1 cellular context compared by ENCODE assay signal in the genomic region with DNA sequence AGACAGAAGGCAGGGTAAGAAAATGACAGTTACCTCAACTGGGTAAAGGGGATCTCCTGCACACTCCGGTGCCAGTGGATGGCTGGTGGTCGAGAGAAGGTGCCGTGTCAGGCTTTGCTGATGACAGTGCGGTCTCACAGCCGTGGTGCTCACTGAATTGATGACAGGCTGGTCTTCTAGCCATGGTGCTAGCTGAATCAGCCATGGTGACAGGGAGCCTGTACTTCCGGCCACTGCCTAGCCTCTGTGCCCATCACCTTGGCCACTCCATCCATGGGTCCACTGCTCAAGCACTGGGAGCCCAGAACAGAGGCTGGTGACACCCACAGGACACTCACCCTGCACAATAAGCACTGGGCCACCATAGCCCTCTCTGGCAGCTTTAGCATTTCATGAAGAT.
TF ChIP-seq lines count a peak whose summit lies in the region.

No MANE protein-coding gene starts in this region.

TF ChIP-seq in IMR-90, 13 proteins besides CTCF, POLR2A, EP300 and RAD21:
- TF ChIP-seq MAFK (IDR thresholded peaks at IDR 0.05; ENCODE audit: low read depth, low read length) = no peak
- no peak for TF ChIP-seq RFX5 (IDR thresholded peaks at IDR 0.05; ENCODE audit: low read depth, low read length)
- TF ChIP-seq MXI1 (IDR thresholded peaks at IDR 0.05; ENCODE audit: borderline replicate concordance, low read depth, low read length) = no peak
- TF ChIP-seq NFE2L2 (IDR thresholded peaks at IDR 0.05; ENCODE audit: low read depth, low read length) = no peak
- TF ChIP-seq, protein P1, sequence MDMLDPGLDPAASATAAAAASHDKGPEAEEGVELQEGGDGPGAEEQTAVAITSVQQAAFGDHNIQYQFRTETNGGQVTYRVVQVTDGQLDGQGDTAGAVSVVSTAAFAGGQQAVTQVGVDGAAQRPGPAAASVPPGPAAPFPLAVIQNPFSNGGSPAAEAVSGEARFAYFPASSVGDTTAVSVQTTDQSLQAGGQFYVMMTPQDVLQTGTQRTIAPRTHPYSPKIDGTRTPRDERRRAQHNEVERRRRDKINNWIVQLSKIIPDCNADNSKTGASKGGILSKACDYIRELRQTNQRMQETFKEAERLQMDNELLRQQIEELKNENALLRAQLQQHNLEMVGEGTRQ (IDR thresholded peaks at IDR 0.05; ENCODE audit: low read depth, low read length) = no peak
- TF ChIP-seq FOS (IDR thresholded peaks at IDR 0.05; ENCODE audit: low read depth, low read length) = no peak
- no peak for TF ChIP-seq CHD1 (IDR thresholded peaks at IDR 0.05; ENCODE audit: low read depth, low read length)
- TF ChIP-seq MAZ (IDR thresholded peaks at IDR 0.05; ENCODE audit: borderline replicate concordance, low read depth, low read length) = no peak
- no peak for TF ChIP-seq SMC3 (IDR thresholded peaks at IDR 0.05; ENCODE audit: low read depth, low read length)
- TF ChIP-seq, protein P2, sequence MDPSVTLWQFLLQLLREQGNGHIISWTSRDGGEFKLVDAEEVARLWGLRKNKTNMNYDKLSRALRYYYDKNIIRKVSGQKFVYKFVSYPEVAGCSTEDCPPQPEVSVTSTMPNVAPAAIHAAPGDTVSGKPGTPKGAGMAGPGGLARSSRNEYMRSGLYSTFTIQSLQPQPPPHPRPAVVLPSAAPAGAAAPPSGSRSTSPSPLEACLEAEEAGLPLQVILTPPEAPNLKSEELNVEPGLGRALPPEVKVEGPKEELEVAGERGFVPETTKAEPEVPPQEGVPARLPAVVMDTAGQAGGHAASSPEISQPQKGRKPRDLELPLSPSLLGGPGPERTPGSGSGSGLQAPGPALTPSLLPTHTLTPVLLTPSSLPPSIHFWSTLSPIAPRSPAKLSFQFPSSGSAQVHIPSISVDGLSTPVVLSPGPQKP (IDR thresholded peaks at IDR 0.05; ENCODE audit: borderline replicate concordance, low read depth, low read length) = no peak
- no peak for TF ChIP-seq RCOR1 (IDR thresholded peaks at IDR 0.05; ENCODE audit: insufficient replicate concordance, low read length)
- no peak for TF ChIP-seq BHLHE40 (IDR thresholded peaks at IDR 0.05; ENCODE audit: low read depth, low read length)
- TF ChIP-seq CEBPB (IDR thresholded peaks at IDR 0.05; ENCODE audit: low read depth, low read length) = no peak
TF ChIP-seq in IMR-90: peak in this region for 0.
